Comparison of ENCODE assay signal across 8 cellular contexts in the genomic region with DNA sequence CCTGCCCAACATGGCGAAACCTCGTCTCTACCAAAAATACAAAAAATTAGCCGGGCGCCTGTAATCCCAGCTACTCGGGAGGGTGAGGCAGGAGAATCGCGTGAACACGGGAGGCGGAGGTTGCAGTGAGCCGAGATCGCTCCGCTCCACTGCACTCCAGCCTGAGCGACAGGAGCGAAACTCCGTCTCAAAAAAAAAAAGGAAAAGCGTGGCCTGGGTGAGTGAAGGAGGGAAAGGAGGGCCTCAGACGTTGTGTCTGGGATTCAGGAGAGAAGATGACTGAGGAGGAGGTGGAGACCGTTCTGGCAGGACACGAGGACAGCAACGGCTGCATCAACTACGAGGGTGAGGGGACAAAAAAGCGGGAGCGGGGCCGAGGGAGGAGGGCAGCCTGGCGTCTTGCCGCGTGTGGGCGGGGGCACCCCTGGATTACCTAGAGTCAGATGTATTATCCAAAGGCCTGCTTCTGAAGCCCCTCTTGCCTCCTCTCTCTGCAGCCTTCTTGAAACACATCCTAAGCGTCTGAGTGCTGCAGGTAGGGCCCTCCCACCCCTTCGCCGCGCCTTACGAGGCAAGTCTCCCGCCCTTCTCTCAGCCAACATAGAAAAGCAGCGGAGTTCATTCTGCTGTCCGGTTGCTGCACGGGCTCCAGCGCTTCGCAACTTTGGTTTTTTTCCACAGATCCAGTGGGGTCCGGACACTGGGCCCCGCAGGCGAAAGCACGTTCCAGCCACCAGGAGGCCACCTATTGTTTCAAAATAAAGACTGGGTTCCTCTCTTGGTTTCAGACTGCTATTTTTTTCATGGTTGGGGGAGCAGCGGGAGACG. TPM values are rescaled to one million over a fixed set of nuclear protein-coding genes. Genes with fewer than 3 reads are reported as not detected.
DNase-seq lines count a peak whose midpoint lies in the region; ATAC-seq and TF ChIP-seq lines count a peak whose summit lies in the region.

No MANE protein-coding gene starts in this region.

- peak; percentile 64 for TF ChIP-seq CTCF in AG09319 (IDR thresholded peaks at IDR 0.05; ENCODE audit: low read depth, low read length)
- TF ChIP-seq CTCF in chondrocyte (IDR thresholded peaks at IDR 0.05), result peak; percentile 82

- H3K4me3 Mint-ChIP-seq in chondrocyte (ENCODE audit: unreplicated experiment), result peak overlapping the region; percentile 94

- peaks cover 32% of the 10 kb centered on the region for H3K36me3 Mint-ChIP-seq in chondrocyte (ENCODE audit: low read depth)

- H3K27ac Mint-ChIP-seq in chondrocyte (ENCODE audit: unreplicated experiment), result peak overlapping the region; percentile 99

- ATAC-seq in GM18909 (IDR thresholded peaks at IDR 0.05; ENCODE audit: poor library complexity, unreplicated experiment) (peak; percentile 28), HG03280 (IDR thresholded peaks at IDR 0.05; ENCODE audit: unreplicated experiment) (peak; percentile 43)

- H3K4me1 Mint-ChIP-seq in chondrocyte (ENCODE audit: low read depth), result peaks cover 51% of the 10 kb centered on the region

- H3K27me3 Mint-ChIP-seq in chondrocyte (ENCODE audit: low read depth), result no peaks in the 10 kb centered on the region

- DNase-seq in AG09319 (ENCODE audit: extremely low read depth, low read depth) (peak; percentile 62), NCI-H345 treated with DMSO at 0.1 percent for 48 hours (lab: John Stamatoyannopoulos, UW; ENCODE audit: unreplicated experiment) (peak; percentile 90), chondrocyte (ENCODE audit: low spot score) (peak; percentile 66), kidney tubule cell (ENCODE audit: low spot score) (peak; percentile 87)
- peak; percentile 57 for DNase-seq in activated CD4-positive, CD25-positive, alpha-beta regulatory T cell treated with anti-CD3 and anti-CD28 coated beads, Interleukin-2, amount 50 U/mL, for 72 hours
- peak; percentile 73 for DNase-seq in stimulated activated CD4-positive, alpha-beta T cell treated with anti-CD3 and anti-CD28 coated beads, Interleukin-15, amount 100 ng/mL, for 24 hours

- H3K9me3 Mint-ChIP-seq in chondrocyte (ENCODE audit: low read depth), result no peaks in the 10 kb centered on the region

RNA-seq across cellular contexts. Expression of gene MYL6, which starts 0.7 kb away (rescaled TPM):
- 1,367 to 2,282 TPM (median 2,236 TPM) in 3 replicates for total RNA-seq in chondrocyte

RNA-seq across cellular contexts. Expression of gene MYL6B, which starts 5.0 kb away (rescaled TPM):
- total RNA-seq in chondrocyte, result 70.5 to 79.7 TPM (median 75.2 TPM) in 3 replicates

RNA-seq across cellular contexts. Expression of gene ESYT1, which starts 29.3 kb away (rescaled TPM):
- 127 to 155 TPM (median 144 TPM) in 3 replicates for total RNA-seq in chondrocyte

RNA-seq across cellular contexts. Expression of gene SMARCC2, which starts 31.9 kb away (rescaled TPM):
- total RNA-seq in chondrocyte, result 50.4 to 96.7 TPM (median 57.4 TPM) in 3 replicates

RNA-seq across cellular contexts. Expression of gene ZC3H10, which starts 39.3 kb away (rescaled TPM):
- 5.0 to 11.2 TPM (median 8.0 TPM) in 3 replicates for total RNA-seq in chondrocyte

Comparison
In these comparisons a context has a peak if more than half of its experiments do, and no peak if none do; other contexts are left out.
1. Peak in every context shown above with its lines: DNase-seq and ATAC-seq.